ENCODE assay signal across 18 cellular contexts in the genomic region with DNA sequence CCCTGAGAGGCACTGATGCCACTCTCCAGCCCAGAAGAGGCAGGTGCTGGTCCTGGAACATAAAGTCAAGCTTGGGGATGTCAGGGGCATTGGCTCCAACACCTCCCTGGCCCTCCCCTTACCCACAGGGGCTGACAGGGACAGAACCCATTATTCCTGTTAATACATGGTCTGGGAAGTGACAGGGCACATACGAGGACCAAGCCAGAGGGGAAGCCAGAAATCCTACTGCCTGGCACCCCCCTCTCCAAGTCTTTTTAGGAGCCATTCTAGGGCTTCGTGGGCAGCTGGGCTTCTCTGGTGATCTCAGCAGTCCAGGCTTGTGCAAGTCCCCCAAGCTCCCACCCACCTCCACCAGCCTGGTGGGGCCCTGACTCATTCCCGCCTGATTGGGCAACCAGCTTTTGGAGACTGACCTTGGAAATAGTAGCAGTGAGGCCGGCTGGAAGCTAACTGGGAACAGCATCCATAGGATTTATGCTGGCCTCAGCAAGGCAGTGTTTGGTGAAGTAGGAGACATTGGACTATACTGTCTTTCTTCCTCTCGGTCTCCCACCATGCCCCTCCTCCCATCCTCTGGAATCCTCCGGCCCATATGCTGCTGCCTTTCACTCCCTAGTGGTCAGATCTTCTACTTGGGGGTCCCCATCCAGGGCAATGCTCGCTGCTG.
DNase-seq lines count a peak whose midpoint lies in the region; ATAC-seq and TF ChIP-seq lines count a peak whose summit lies in the region.
"Had no signal": no experiment of that assay in that cellular context is flagged by ENCODE, and none has a peak within 500 bp of the region (broad histone marks: within the 10 kb centered on the region; RNA-seq: fewer than 3 reads in every experiment).

No MANE protein-coding gene starts in this region.

- intact Hi-C loops in body of pancreas (cut with DNase I) (no loop called here), sigmoid colon (cut with DNase I) (no loop called here)

- H4K20me1 ChIP-seq in hepatocyte (ENCODE audit: insufficient read depth, poor library complexity, severe bottlenecking) = no peaks in the 10 kb centered on the region

- H3K4me1 Mint-ChIP-seq in T-cell = no peaks in the 10 kb centered on the region
- H3K4me1 Mint-ChIP-seq: activated CD4-positive, alpha-beta memory T cell treated with anti-CD3 and anti-CD28 coated beads, Interleukin-2, amount 10 ng/mL, durations not matched to agents 7 days and 5 days had no signal

- peaks cover 2% of the 10 kb centered on the region for H3K9me2 ChIP-seq in hepatocyte (replicated peaks; ENCODE audit: insufficient read depth)

- H3K4me2 ChIP-seq in hepatocyte = no peak overlapping the region
- H3K4me2 ChIP-seq: A549 had no signal

- no peak for TF ChIP-seq EP300 in sigmoid colon (IDR thresholded peaks at IDR 0.05)

- TF ChIP-seq CTCF in AG04450 (IDR thresholded peaks at IDR 0.05; ENCODE audit: low read depth, low read length) (no peak), hepatocyte (IDR thresholded peaks at IDR 0.05; ENCODE audit: poor library complexity) (no peak), body of pancreas (IDR thresholded peaks at IDR 0.05) (no peak), sigmoid colon (IDR thresholded peaks at IDR 0.05) (no peak)

- H3K79me2 ChIP-seq in hepatocyte = no peaks in the 10 kb centered on the region

- H3K27me3 ChIP-seq in AG04450 (ENCODE audit: control insufficient read depth, insufficient read depth, low read length) = no peaks in the 10 kb centered on the region
- H3K27me3 ChIP-seq in hepatocyte = no peaks in the 10 kb centered on the region
- H3K27me3 ChIP-seq in body of pancreas = no peaks in the 10 kb centered on the region
- no peaks in the 10 kb centered on the region for H3K27me3 ChIP-seq in sigmoid colon
- H3K27me3 ChIP-seq: tibial nerve had no signal

- no peak overlapping the region for H2AFZ ChIP-seq in hepatocyte

- no peak for ATAC-seq in body of pancreas
- no peak for ATAC-seq in T-cell (replicated peaks in 1 of 4)
- ATAC-seq: A549, GM12878 had no signal

- H3K27me3 Mint-ChIP-seq in T-cell = peaks cover 0 to 8% of the 10 kb centered on the region in 2 donors

- POLR2A ChIA-PET in AG04450 (lab: Yijun Ruan, JAX) (no interaction called here), T-cell (lab: Charles Lee) (interaction anchor here in 1 of 2 donors (0.7 kb wide), 1 partner anchor 17 kb away, joined by 4 read pairs; no protein-coding TSS in a partner anchor)

- H3K27ac ChIP-seq in AG04450 (ENCODE audit: low read depth, low read length) (peak overlapping the region; percentile 35), hepatocyte (no peak overlapping the region), body of pancreas (no peak overlapping the region), sigmoid colon (no peak overlapping the region)
- H3K27ac ChIP-seq: A549, tibial nerve had no signal

- 80% methylated on average over 7 of the region's 7 CpGs for WGBS in hepatocyte (ENCODE audit: low lambda C conversion rate, missing lambda C conversion rate)
- 65 to 67% methylated on average over 7 of the region's 7 CpGs for WGBS in body of pancreas, 2 donors
- 90% methylated on average over 7 of the region's 7 CpGs for WGBS in sigmoid colon, 2 donors

- no peaks in the 10 kb centered on the region for H3K36me3 Mint-ChIP-seq in T-cell
- H3K36me3 Mint-ChIP-seq: brain had no signal

- no peaks in the 10 kb centered on the region for H3K4me1 ChIP-seq in hepatocyte (ENCODE audit: insufficient read depth)
- H3K4me1 ChIP-seq in body of pancreas = no peaks in the 10 kb centered on the region
- H3K4me1 ChIP-seq in sigmoid colon = no peaks in the 10 kb centered on the region
- H3K4me1 ChIP-seq: A549, tibial nerve had no signal

- H3K4me3 ChIP-seq in AG04450 (ENCODE audit: low read depth, low read length) (no peak overlapping the region), hepatocyte (no peak overlapping the region), body of pancreas (no peak overlapping the region), sigmoid colon (no peak overlapping the region)
- H3K4me3 ChIP-seq: A549, GM12878, tibial nerve had no signal

- TF ChIP-seq POLR2A in body of pancreas (IDR thresholded peaks at IDR 0.05) (no peak), sigmoid colon (IDR thresholded peaks at IDR 0.05) (no peak)

- H3K4me3 Mint-ChIP-seq in T-cell = no peak overlapping the region
- H3K4me3 Mint-ChIP-seq: activated CD4-positive, alpha-beta memory T cell treated with anti-CD3 and anti-CD28 coated beads, Interleukin-2, amount 10 ng/mL, durations not matched to agents 7 days and 5 days; brain had no signal

- no peaks in the 10 kb centered on the region for H3K9me3 Mint-ChIP-seq in T-cell
- H3K9me3 Mint-ChIP-seq: activated CD4-positive, alpha-beta memory T cell treated with anti-CD3 and anti-CD28 coated beads, Interleukin-2, amount 10 ng/mL, durations not matched to agents 7 days and 5 days had no signal

- CTCF ChIA-PET in AG04450 (lab: Charles Lee) = interaction anchor here (0.6 to 1.2 kb wide), 2 partner anchors 32 to 125 kb away, joined by 3 read pairs; no protein-coding TSS in a partner anchor
- CTCF ChIA-PET in T-cell (lab: Charles Lee) = no interaction called here

- H3K36me3 ChIP-seq in hepatocyte (replicated peaks; ENCODE audit: insufficient read depth, low read depth) (no peaks in the 10 kb centered on the region), body of pancreas (replicated peaks in 1 of 2; ENCODE audit: insufficient read depth in 1 of 2, low read depth in 2 of 2) (no peaks in the 10 kb centered on the region), sigmoid colon (no peaks in the 10 kb centered on the region)
- H3K36me3 ChIP-seq: tibial nerve had no signal

- DNase-seq in AG04450 (ENCODE audit: low read depth, low spot score) = peak; percentile 69
- peak; percentile 90 for DNase-seq in HCEC 1CT
- peak; percentile 94 for DNase-seq in amniotic epithelial cell (ENCODE audit: low read depth)
- peak; percentile 50 for DNase-seq in hepatocyte (ENCODE audit: low spot score)
- DNase-seq in body of pancreas = no peak
- no peak for DNase-seq in T-cell
- DNase-seq in sigmoid colon = no peak
- no peak for DNase-seq in GF-D8 (lab: John Stamatoyannopoulos, UW)
- DNase-seq: activated CD4-positive, alpha-beta memory T cell treated with anti-CD3 and anti-CD28 coated beads, Interleukin-2, amount 10 ng/mL, durations not matched to agents 7 days and 5 days; activated gamma-delta T cell; DMS153; NCI-H187 treated with DMSO at 0.1 percent for 48 hours; NCI-H748 treated with DMSO at 0.1 percent for 48 hours; T-helper 9 cell had no signal

- H3K9me3 ChIP-seq in AG04450 (ENCODE audit: control insufficient read depth, insufficient read depth, low read length) (no peaks in the 10 kb centered on the region), hepatocyte (ENCODE audit: low read depth) (no peaks in the 10 kb centered on the region), body of pancreas (no peaks in the 10 kb centered on the region), sigmoid colon (no peaks in the 10 kb centered on the region)
- H3K9me3 ChIP-seq: A549, tibial nerve had no signal

- no peak overlapping the region for H3K27ac Mint-ChIP-seq in T-cell
- H3K27ac Mint-ChIP-seq: activated CD4-positive, alpha-beta memory T cell treated with anti-CD3 and anti-CD28 coated beads, Interleukin-2, amount 10 ng/mL, durations not matched to agents 7 days and 5 days had no signal

Comparison
In these comparisons a context has a peak if more than half of its experiments do, and no peak if none do; other contexts are left out.
1. DNase-seq: peak in AG04450 (single experiment), HCEC 1CT (single experiment), amniotic epithelial cell (single experiment) and hepatocyte (single experiment); none in body of pancreas (0 of 4), T-cell (0 of 34), sigmoid colon (single experiment) and GF-D8 (single experiment).